1 cellular context compared by ENCODE assay signal in the genomic region with DNA sequence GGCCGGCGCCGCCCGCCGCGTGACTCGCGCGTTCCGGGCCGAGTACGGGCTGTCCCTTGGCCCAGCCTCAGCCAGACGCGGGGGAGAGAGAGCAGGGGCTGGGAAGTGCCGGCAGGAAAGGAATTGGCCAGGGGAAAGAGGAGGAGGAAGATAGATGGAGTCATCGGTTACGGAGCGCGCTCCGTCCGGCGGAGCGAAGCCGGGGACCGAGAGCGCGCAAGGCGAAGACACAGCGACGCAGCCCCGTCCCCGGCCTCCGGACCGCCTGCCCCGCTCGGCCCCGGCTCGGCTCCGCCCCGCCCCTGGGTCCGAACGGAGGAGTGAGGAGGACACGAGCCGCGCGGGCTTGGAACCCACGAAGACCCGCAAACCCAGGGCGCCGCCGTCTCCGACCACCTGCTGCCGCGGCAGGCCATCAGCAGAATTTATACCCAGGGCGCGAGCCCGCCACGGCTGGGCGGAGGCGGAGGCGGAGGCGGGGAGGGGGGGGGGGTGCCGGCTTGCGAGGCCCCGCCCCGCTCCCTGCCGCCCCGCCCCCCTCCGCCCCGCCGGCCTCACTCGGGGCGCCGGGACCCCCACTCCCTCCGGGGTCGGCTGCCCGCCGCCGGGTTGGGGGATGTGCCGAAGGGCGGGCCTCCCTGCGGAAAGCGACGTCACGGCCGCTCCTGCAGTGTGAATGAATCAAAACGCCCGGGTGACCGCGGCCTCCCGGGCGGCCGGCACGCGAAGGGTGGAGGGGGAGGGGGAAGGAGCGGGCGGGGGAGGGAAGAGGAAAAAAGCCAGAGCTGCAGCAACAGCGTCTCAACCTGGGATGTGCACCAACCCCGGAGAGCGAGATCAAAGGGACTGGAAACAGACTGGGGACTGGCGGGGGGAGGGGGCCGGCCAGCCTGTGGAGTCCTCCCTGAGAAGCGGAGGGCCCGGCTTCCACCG.
TF ChIP-seq lines count a peak whose summit lies in the region.

A gene (plus strand): TSS at position 782 of the 933 bp plus-strand sequence. CDS start 266 bp downstream, outside the sequence.

TF ChIP-seq in SK-N-SH, 30 proteins besides CTCF, POLR2A, EP300 and RAD21 (continued from another document):
- TF ChIP-seq, protein P1, sequence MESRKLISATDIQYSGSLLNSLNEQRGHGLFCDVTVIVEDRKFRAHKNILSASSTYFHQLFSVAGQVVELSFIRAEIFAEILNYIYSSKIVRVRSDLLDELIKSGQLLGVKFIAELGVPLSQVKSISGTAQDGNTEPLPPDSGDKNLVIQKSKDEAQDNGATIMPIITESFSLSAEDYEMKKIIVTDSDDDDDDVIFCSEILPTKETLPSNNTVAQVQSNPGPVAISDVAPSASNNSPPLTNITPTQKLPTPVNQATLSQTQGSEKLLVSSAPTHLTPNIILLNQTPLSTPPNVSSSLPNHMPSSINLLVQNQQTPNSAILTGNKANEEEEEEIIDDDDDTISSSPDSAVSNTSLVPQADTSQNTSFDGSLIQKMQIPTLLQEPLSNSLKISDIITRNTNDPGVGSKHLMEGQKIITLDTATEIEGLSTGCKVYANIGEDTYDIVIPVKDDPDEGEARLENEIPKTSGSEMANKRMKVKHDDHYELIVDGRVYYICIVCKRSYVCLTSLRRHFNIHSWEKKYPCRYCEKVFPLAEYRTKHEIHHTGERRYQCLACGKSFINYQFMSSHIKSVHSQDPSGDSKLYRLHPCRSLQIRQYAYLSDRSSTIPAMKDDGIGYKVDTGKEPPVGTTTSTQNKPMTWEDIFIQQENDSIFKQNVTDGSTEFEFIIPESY (IDR thresholded peaks at IDR 0.05; ENCODE audit: borderline replicate concordance, low read depth) = no peak
- TF ChIP-seq NFIC (IDR thresholded peaks at IDR 0.05; ENCODE audit: borderline replicate concordance) (no peak), RCOR1 (IDR thresholded peaks at IDR 0.05; ENCODE audit: low read length) (no peak), TAF1 (IDR thresholded peaks at IDR 0.05; ENCODE audit: borderline replicate concordance, low read depth, low read length) (no peak), GABPA (IDR thresholded peaks at IDR 0.05; ENCODE audit: low read depth) (no peak), TCF12 (IDR thresholded peaks at IDR 0.05) (no peak), CHD2 (IDR thresholded peaks at IDR 0.05; ENCODE audit: low read length, partially characterized antibody) (no peak), MEF2A (IDR thresholded peaks at IDR 0.05; ENCODE audit: borderline replicate concordance, low read depth) (no peak), POLR2AphosphoS5 (IDR thresholded peaks at IDR 0.05; ENCODE audit: low read depth, low read length) (no peak), ELF1 (IDR thresholded peaks at IDR 0.05) (no peak), FOSL2 (IDR thresholded peaks at IDR 0.05; ENCODE audit: borderline replicate concordance, low read depth) (no peak), NRF1 (IDR thresholded peaks at IDR 0.05; ENCODE audit: low read depth, low read length) (no peak), YY1 (IDR thresholded peaks at IDR 0.05; ENCODE audit: low read depth) (no peak)
- TF ChIP-seq, protein P2, sequence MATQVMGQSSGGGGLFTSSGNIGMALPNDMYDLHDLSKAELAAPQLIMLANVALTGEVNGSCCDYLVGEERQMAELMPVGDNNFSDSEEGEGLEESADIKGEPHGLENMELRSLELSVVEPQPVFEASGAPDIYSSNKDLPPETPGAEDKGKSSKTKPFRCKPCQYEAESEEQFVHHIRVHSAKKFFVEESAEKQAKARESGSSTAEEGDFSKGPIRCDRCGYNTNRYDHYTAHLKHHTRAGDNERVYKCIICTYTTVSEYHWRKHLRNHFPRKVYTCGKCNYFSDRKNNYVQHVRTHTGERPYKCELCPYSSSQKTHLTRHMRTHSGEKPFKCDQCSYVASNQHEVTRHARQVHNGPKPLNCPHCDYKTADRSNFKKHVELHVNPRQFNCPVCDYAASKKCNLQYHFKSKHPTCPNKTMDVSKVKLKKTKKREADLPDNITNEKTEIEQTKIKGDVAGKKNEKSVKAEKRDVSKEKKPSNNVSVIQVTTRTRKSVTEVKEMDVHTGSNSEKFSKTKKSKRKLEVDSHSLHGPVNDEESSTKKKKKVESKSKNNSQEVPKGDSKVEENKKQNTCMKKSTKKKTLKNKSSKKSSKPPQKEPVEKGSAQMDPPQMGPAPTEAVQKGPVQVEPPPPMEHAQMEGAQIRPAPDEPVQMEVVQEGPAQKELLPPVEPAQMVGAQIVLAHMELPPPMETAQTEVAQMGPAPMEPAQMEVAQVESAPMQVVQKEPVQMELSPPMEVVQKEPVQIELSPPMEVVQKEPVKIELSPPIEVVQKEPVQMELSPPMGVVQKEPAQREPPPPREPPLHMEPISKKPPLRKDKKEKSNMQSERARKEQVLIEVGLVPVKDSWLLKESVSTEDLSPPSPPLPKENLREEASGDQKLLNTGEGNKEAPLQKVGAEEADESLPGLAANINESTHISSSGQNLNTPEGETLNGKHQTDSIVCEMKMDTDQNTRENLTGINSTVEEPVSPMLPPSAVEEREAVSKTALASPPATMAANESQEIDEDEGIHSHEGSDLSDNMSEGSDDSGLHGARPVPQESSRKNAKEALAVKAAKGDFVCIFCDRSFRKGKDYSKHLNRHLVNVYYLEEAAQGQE (IDR thresholded peaks at IDR 0.05; ENCODE audit: low read depth, low read length) = no peak
- TF ChIP-seq, protein P3, sequence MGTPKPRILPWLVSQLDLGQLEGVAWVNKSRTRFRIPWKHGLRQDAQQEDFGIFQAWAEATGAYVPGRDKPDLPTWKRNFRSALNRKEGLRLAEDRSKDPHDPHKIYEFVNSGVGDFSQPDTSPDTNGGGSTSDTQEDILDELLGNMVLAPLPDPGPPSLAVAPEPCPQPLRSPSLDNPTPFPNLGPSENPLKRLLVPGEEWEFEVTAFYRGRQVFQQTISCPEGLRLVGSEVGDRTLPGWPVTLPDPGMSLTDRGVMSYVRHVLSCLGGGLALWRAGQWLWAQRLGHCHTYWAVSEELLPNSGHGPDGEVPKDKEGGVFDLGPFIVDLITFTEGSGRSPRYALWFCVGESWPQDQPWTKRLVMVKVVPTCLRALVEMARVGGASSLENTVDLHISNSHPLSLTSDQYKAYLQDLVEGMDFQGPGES (IDR thresholded peaks at IDR 0.05; ENCODE audit: low read depth, low read length) = no peak
TF ChIP-seq in SK-N-SH: peak in this region for 0.
